Comparison of ENCODE assay signal across 1 cellular context in the genomic region with DNA sequence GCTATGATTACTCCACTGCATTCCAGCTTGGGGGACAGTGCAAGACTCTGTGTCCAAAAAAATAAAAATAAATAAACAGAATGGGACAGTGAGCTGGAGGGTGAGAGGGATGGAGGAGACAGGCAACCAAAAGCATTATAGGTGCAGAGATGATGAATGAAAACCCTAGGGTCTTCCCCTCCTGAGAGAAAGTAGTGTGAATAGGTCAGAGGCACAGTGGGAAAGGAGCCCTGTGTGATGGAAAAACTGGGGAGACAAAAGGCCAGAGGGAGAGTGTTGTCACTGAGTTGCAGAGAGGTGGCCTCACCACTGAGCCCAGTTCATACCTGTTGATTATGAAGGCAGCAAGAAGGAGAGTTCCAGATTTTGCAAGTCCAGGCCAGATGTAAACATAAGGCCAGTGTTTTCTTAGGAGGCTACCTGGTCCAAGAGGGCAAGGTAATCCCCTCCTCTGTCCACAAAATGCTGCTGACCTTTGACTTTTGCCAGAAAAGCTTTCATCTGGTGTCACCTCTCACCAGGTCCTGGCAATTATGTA.
TF ChIP-seq lines count a peak whose summit lies in the region.

No MANE protein-coding gene starts in this region.

TF ChIP-seq in HepG2, 621 proteins besides CTCF, POLR2A, EP300 and RAD21 (continued from another document and continues in another):
- no peak for TF ChIP-seq U2AF1 (optimal IDR thresholded peaks at IDR 0.05; ENCODE audit: low read depth, low read length)
- TF ChIP-seq FOXP1 (IDR thresholded peaks at IDR 0.05), result no peak
- peak; percentile 90 for TF ChIP-seq FOXP1 (CRISPR knock-in tag; IDR thresholded peaks at IDR 0.05)
- TF ChIP-seq SMC3 (IDR thresholded peaks at IDR 0.05; ENCODE audit: low read length), result no peak
- TF ChIP-seq TSC22D2 (CRISPR knock-in tag; IDR thresholded peaks at IDR 0.05; ENCODE audit: borderline replicate concordance), result no peak
- TF ChIP-seq, protein P1, sequence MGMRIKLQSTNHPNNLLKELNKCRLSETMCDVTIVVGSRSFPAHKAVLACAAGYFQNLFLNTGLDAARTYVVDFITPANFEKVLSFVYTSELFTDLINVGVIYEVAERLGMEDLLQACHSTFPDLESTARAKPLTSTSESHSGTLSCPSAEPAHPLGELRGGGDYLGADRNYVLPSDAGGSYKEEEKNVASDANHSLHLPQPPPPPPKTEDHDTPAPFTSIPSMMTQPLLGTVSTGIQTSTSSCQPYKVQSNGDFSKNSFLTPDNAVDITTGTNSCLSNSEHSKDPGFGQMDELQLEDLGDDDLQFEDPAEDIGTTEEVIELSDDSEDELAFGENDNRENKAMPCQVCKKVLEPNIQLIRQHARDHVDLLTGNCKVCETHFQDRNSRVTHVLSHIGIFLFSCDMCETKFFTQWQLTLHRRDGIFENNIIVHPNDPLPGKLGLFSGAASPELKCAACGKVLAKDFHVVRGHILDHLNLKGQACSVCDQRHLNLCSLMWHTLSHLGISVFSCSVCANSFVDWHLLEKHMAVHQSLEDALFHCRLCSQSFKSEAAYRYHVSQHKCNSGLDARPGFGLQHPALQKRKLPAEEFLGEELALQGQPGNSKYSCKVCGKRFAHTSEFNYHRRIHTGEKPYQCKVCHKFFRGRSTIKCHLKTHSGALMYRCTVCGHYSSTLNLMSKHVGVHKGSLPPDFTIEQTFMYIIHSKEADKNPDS (CRISPR knock-in tag; IDR thresholded peaks at IDR 0.05), result no peak
- TF ChIP-seq HES4 (CRISPR knock-in tag; IDR thresholded peaks at IDR 0.05; ENCODE audit: borderline replicate concordance), result no peak
- 0 out of 2 replicates have a peak, but pooled peaks have one; percentile 31 for TF ChIP-seq POLR2G (IDR thresholded peaks at IDR 0.05; ENCODE audit: low read depth, low read length)
- TF ChIP-seq ZNF562 (CRISPR knock-in tag; IDR thresholded peaks at IDR 0.05; ENCODE audit: borderline replicate concordance), result no peak
- TF ChIP-seq, protein P2, sequence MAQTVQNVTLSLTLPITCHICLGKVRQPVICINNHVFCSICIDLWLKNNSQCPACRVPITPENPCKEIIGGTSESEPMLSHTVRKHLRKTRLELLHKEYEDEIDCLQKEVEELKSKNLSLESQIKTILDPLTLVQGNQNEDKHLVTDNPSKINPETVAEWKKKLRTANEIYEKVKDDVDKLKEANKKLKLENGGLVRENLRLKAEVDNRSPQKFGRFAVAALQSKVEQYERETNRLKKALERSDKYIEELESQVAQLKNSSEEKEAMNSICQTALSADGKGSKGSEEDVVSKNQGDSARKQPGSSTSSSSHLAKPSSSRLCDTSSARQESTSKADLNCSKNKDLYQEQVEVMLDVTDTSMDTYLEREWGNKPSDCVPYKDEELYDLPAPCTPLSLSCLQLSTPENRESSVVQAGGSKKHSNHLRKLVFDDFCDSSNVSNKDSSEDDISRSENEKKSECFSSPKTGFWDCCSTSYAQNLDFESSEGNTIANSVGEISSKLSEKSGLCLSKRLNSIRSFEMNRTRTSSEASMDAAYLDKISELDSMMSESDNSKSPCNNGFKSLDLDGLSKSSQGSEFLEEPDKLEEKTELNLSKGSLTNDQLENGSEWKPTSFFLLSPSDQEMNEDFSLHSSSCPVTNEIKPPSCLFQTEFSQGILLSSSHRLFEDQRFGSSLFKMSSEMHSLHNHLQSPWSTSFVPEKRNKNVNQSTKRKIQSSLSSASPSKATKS (CRISPR knock-in tag; IDR thresholded peaks at IDR 0.05), result no peak
- peak; percentile 37; the same call in 1 of the 2 replicates for TF ChIP-seq ZFY (CRISPR knock-in tag; IDR thresholded peaks at IDR 0.05)
- TF ChIP-seq AGO1 (IDR thresholded peaks at IDR 0.05; ENCODE audit: low read depth, low read length, poor library complexity, severe bottlenecking), result no peak
- no peak for TF ChIP-seq SETDB1 (CRISPR knock-in tag; IDR thresholded peaks at IDR 0.05; ENCODE audit: borderline replicate concordance)
- TF ChIP-seq SIN3A (IDR thresholded peaks at IDR 0.05; ENCODE audit: borderline replicate concordance, low read depth, low read length), result no peak
- TF ChIP-seq ZNF431 (CRISPR knock-in tag; IDR thresholded peaks at IDR 0.05; ENCODE audit: borderline replicate concordance, low read depth), result no peak
- TF ChIP-seq SCMH1 (CRISPR knock-in tag; IDR thresholded peaks at IDR 0.05; ENCODE audit: borderline replicate concordance), result no peak
- peak; percentile 75; the same call in 1 of the 2 replicates for TF ChIP-seq ZNF292 (CRISPR knock-in tag; IDR thresholded peaks at IDR 0.05; ENCODE audit: borderline replicate concordance, low read depth)
- no peak for TF ChIP-seq RARG (CRISPR knock-in tag; IDR thresholded peaks at IDR 0.05; ENCODE audit: low read depth)
- TF ChIP-seq HNRNPUL1 (IDR thresholded peaks at IDR 0.05; ENCODE audit: low read depth, low read length), result no peak
- TF ChIP-seq CBFB (CRISPR knock-in tag; IDR thresholded peaks at IDR 0.05), result peak; percentile 71; the same call in 1 of the 2 replicates
- TF ChIP-seq GZF1 (CRISPR knock-in tag; IDR thresholded peaks at IDR 0.05), result no peak
- 0 out of 2 replicates have a peak, but pooled peaks have one; percentile 26 for TF ChIP-seq ARID2 (CRISPR knock-in tag; IDR thresholded peaks at IDR 0.05; ENCODE audit: borderline replicate concordance)
- TF ChIP-seq ZNF136 (CRISPR knock-in tag; IDR thresholded peaks at IDR 0.05; ENCODE audit: low read depth), result no peak
- TF ChIP-seq, protein P3, sequence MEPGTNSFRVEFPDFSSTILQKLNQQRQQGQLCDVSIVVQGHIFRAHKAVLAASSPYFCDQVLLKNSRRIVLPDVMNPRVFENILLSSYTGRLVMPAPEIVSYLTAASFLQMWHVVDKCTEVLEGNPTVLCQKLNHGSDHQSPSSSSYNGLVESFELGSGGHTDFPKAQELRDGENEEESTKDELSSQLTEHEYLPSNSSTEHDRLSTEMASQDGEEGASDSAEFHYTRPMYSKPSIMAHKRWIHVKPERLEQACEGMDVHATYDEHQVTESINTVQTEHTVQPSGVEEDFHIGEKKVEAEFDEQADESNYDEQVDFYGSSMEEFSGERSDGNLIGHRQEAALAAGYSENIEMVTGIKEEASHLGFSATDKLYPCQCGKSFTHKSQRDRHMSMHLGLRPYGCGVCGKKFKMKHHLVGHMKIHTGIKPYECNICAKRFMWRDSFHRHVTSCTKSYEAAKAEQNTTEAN (CRISPR knock-in tag; conservative IDR thresholded peaks at IDR 0.05), result no peak
- no peak for TF ChIP-seq REXO4 (CRISPR knock-in tag; IDR thresholded peaks at IDR 0.05; ENCODE audit: borderline replicate concordance)
- TF ChIP-seq KLF15 (CRISPR knock-in tag; IDR thresholded peaks at IDR 0.05; ENCODE audit: borderline replicate concordance), result no peak
- TF ChIP-seq ZNF83 (CRISPR knock-in tag; IDR thresholded peaks at IDR 0.05; ENCODE audit: borderline replicate concordance), result no peak
- no peak for TF ChIP-seq ZNF674 (CRISPR knock-in tag; IDR thresholded peaks at IDR 0.05; ENCODE audit: low read depth)
- TF ChIP-seq KLF16 (CRISPR knock-in tag; IDR thresholded peaks at IDR 0.05), result peak in 1 of 2 experiments; percentile 65; a peak in 2 of 4 replicates
- TF ChIP-seq TP53 (CRISPR knock-in tag; conservative IDR thresholded peaks at IDR 0.05), result no peak
- peak; percentile 87 for TF ChIP-seq ZEB1 (IDR thresholded peaks at IDR 0.05; ENCODE audit: insufficient replicate concordance, low read depth)
- TF ChIP-seq CEBPG (CRISPR knock-in tag; IDR thresholded peaks at IDR 0.05), result peak; percentile 85
- no peak for TF ChIP-seq PHF5A (CRISPR knock-in tag; IDR thresholded peaks at IDR 0.05; ENCODE audit: low read depth, unreplicated experiment)
- TF ChIP-seq ZNF264 (CRISPR knock-in tag; IDR thresholded peaks at IDR 0.05), result 0 out of 2 replicates have a peak, but pooled peaks have one; percentile 16
- no peak for TF ChIP-seq GATA4 (IDR thresholded peaks at IDR 0.05; ENCODE audit: borderline replicate concordance, low read depth)
- no peak for TF ChIP-seq ZNF709 (CRISPR knock-in tag; IDR thresholded peaks at IDR 0.05)
- TF ChIP-seq PPARG (CRISPR knock-in tag; conservative IDR thresholded peaks at IDR 0.05), result peak; percentile 92
- TF ChIP-seq POLR2AphosphoS2 (IDR thresholded peaks at IDR 0.05; ENCODE audit: low read depth, low read length), result no peak
- TF ChIP-seq POLR2AphosphoS5 (IDR thresholded peaks at IDR 0.05; ENCODE audit: low read depth, low read length), result no peak
- no peak for TF ChIP-seq SMARCE1 (IDR thresholded peaks at IDR 0.05; ENCODE audit: borderline replicate concordance)
- no peak for TF ChIP-seq ELF1 (CRISPR knock-in tag; IDR thresholded peaks at IDR 0.05)
- TF ChIP-seq, protein P4, sequence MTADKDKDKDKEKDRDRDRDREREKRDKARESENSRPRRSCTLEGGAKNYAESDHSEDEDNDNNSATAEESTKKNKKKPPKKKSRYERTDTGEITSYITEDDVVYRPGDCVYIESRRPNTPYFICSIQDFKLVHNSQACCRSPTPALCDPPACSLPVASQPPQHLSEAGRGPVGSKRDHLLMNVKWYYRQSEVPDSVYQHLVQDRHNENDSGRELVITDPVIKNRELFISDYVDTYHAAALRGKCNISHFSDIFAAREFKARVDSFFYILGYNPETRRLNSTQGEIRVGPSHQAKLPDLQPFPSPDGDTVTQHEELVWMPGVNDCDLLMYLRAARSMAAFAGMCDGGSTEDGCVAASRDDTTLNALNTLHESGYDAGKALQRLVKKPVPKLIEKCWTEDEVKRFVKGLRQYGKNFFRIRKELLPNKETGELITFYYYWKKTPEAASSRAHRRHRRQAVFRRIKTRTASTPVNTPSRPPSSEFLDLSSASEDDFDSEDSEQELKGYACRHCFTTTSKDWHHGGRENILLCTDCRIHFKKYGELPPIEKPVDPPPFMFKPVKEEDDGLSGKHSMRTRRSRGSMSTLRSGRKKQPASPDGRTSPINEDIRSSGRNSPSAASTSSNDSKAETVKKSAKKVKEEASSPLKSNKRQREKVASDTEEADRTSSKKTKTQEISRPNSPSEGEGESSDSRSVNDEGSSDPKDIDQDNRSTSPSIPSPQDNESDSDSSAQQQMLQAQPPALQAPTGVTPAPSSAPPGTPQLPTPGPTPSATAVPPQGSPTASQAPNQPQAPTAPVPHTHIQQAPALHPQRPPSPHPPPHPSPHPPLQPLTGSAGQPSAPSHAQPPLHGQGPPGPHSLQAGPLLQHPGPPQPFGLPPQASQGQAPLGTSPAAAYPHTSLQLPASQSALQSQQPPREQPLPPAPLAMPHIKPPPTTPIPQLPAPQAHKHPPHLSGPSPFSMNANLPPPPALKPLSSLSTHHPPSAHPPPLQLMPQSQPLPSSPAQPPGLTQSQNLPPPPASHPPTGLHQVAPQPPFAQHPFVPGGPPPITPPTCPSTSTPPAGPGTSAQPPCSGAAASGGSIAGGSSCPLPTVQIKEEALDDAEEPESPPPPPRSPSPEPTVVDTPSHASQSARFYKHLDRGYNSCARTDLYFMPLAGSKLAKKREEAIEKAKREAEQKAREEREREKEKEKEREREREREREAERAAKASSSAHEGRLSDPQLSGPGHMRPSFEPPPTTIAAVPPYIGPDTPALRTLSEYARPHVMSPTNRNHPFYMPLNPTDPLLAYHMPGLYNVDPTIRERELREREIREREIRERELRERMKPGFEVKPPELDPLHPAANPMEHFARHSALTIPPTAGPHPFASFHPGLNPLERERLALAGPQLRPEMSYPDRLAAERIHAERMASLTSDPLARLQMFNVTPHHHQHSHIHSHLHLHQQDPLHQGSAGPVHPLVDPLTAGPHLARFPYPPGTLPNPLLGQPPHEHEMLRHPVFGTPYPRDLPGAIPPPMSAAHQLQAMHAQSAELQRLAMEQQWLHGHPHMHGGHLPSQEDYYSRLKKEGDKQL (CRISPR knock-in tag; IDR thresholded peaks at IDR 0.05; ENCODE audit: low read depth), result peak; percentile 91
- TF ChIP-seq CHCHD3 (CRISPR knock-in tag; IDR thresholded peaks at IDR 0.05), result no peak
- TF ChIP-seq CAMTA2 (CRISPR knock-in tag; IDR thresholded peaks at IDR 0.05; ENCODE audit: borderline replicate concordance), result no peak
- no peak for TF ChIP-seq ZNF563 (CRISPR knock-in tag; IDR thresholded peaks at IDR 0.05)
- TF ChIP-seq SMARCC2 (IDR thresholded peaks at IDR 0.05), result no peak
- TF ChIP-seq ZNF274 (CRISPR knock-in tag; IDR thresholded peaks at IDR 0.05), result no peak
- TF ChIP-seq HIVEP1 (CRISPR knock-in tag; IDR thresholded peaks at IDR 0.05), result no peak
- no peak for TF ChIP-seq KLF9 (CRISPR knock-in tag; IDR thresholded peaks at IDR 0.05; ENCODE audit: low read depth)
- no peak for TF ChIP-seq ZNF251 (CRISPR knock-in tag; IDR thresholded peaks at IDR 0.05)
- TF ChIP-seq ZBTB42 (CRISPR knock-in tag; IDR thresholded peaks at IDR 0.05), result no peak
- TF ChIP-seq, protein P5, sequence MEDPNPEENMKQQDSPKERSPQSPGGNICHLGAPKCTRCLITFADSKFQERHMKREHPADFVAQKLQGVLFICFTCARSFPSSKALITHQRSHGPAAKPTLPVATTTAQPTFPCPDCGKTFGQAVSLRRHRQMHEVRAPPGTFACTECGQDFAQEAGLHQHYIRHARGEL (CRISPR knock-in tag; IDR thresholded peaks at IDR 0.05), result no peak
- TF ChIP-seq ZNF558 (CRISPR knock-in tag; IDR thresholded peaks at IDR 0.05; ENCODE audit: borderline replicate concordance), result no peak
- TF ChIP-seq YEATS2 (CRISPR knock-in tag; IDR thresholded peaks at IDR 0.05; ENCODE audit: borderline replicate concordance), result no peak
- TF ChIP-seq, protein P6, sequence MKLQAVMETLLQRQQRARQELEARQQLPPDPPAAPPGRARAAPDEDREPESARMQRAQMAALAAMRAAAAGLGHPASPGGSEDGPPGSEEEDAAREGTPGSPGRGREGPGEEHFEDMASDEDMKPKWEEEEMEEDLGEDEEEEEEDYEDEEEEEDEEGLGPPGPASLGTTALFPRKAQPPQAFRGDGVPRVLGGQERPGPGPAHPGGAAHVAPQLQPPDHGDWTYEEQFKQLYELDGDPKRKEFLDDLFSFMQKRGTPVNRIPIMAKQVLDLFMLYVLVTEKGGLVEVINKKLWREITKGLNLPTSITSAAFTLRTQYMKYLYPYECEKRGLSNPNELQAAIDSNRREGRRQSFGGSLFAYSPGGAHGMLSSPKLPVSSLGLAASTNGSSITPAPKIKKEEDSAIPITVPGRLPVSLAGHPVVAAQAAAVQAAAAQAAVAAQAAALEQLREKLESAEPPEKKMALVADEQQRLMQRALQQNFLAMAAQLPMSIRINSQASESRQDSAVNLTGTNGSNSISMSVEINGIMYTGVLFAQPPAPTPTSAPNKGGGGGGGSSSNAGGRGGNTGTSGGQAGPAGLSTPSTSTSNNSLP (IDR thresholded peaks at IDR 0.05; ENCODE audit: low read depth, low read length), result no peak
